8 cellular contexts compared by ENCODE assay signal in genomic region chr1:25030674-25031589, GRCh38.
DNase-seq lines count a peak whose midpoint lies in the region; ATAC-seq and TF ChIP-seq lines count a peak whose summit lies in the region.

No MANE protein-coding gene starts in this region.

- H3K36me3 Mint-ChIP-seq in naive thymus-derived CD8-positive, alpha-beta T cell: no peaks in the 10 kb centered on the region
- no peaks in the 10 kb centered on the region for H3K36me3 Mint-ChIP-seq in Caco-2 (ENCODE audit: insufficient read depth, unreplicated experiment)

- no peaks in the 10 kb centered on the region for H3K36me3 ChIP-seq in Caco-2 (ENCODE audit: control insufficient read depth, insufficient read depth, low read length)
- H3K36me3 ChIP-seq in body of pancreas (replicated peaks in 1 of 2; ENCODE audit: insufficient read depth in 1 of 2, low read depth in 2 of 2): no peaks in the 10 kb centered on the region

- peaks cover 9 to 83% (median 43%) of the 10 kb centered on the region in 4 donors for H3K4me1 Mint-ChIP-seq in naive thymus-derived CD8-positive, alpha-beta T cell
- H3K4me1 Mint-ChIP-seq in Caco-2 (ENCODE audit: low read depth, unreplicated experiment): no peaks in the 10 kb centered on the region

- POLR2A ChIA-PET in naive thymus-derived CD8-positive, alpha-beta T cell (lab: Charles Lee): interaction anchor here (0.9 to 10.6 kb wide), 10 partner anchors 7 to 101 kb away, joined by 3 to 137 read pairs (median 9); partner anchors contain the start of gene RUNX3
- POLR2A ChIA-PET in Caco-2 (lab: Charles Lee): no interaction called here

- no peaks in the 10 kb centered on the region for H3K27me3 Mint-ChIP-seq in naive thymus-derived CD8-positive, alpha-beta T cell
- H3K27me3 Mint-ChIP-seq in Caco-2 (ENCODE audit: insufficient read depth, unreplicated experiment): no peaks in the 10 kb centered on the region

- peak overlapping the region in 8 of 10 donors; percentile 79 to 98 (median 96) for H3K27ac Mint-ChIP-seq in naive thymus-derived CD8-positive, alpha-beta T cell
- H3K27ac Mint-ChIP-seq in Caco-2 (ENCODE audit: unreplicated experiment): no peak overlapping the region

- H3K4me1 ChIP-seq in Caco-2 (no peaks in the 10 kb centered on the region), body of pancreas (no peaks in the 10 kb centered on the region)

- H3K4me3 ChIP-seq in Caco-2 (ENCODE audit: low read depth, low read length) (no peak overlapping the region), body of pancreas (no peak overlapping the region)

- no peaks in the 10 kb centered on the region for H3K9me3 Mint-ChIP-seq in naive thymus-derived CD8-positive, alpha-beta T cell
- H3K9me3 Mint-ChIP-seq in Caco-2 (ENCODE audit: unreplicated experiment): no peaks in the 10 kb centered on the region

- CTCF ChIA-PET in Caco-2 (lab: Charles Lee): interaction anchor here (0.7 kb wide), 1 partner anchor 49 kb away, joined by 3 read pairs; no protein-coding TSS in a partner anchor

- H3K9me3 ChIP-seq in Caco-2 (no peaks in the 10 kb centered on the region), body of pancreas (no peaks in the 10 kb centered on the region)

- H3K27ac ChIP-seq in body of pancreas: no peak overlapping the region

- H3K27me3 ChIP-seq in Caco-2 (replicated peaks; ENCODE audit: control insufficient read depth, insufficient read depth, low read length) (no peaks in the 10 kb centered on the region), body of pancreas (no peaks in the 10 kb centered on the region)

- peak; percentile 89 for DNase-seq in activated CD8-positive, alpha-beta memory T cell treated with anti-CD3 and anti-CD28 coated beads for 24 hours
- DNase-seq in naive thymus-derived CD8-positive, alpha-beta T cell: peak in 6 of 10 donors; percentile 35 to 81 (median 54)
- no peak for DNase-seq in Caco-2
- DNase-seq in body of pancreas: no peak
- no peak for DNase-seq in islet precursor cell
- DNase-seq in NCI-H1930 (lab: John Stamatoyannopoulos, UW): no peak

- TF ChIP-seq CTCF in Caco-2 (IDR thresholded peaks at IDR 0.05; ENCODE audit: insufficient read depth in 1 of 2, low read depth in 1 of 2, low read length in 1 of 2, severe bottlenecking in 1 of 2, unreplicated experiment in 1 of 2) (no peak), body of pancreas (IDR thresholded peaks at IDR 0.05) (no peak)

- H3K4me3 Mint-ChIP-seq in naive thymus-derived CD8-positive, alpha-beta T cell: peak overlapping the region; percentile 7 to 81 (median 68)
- H3K4me3 Mint-ChIP-seq in Caco-2 (ENCODE audit: unreplicated experiment): no peak overlapping the region

- no peak for TF ChIP-seq POLR2A in body of pancreas (IDR thresholded peaks at IDR 0.05)

- ATAC-seq in GM19328 (IDR thresholded peaks at IDR 0.05; ENCODE audit: unreplicated experiment) (peak; percentile 45), HG03439 (IDR thresholded peaks at IDR 0.05; ENCODE audit: unreplicated experiment) (peak; percentile 1), body of pancreas (no peak)
- ATAC-seq in naive thymus-derived CD8-positive, alpha-beta T cell: peak; percentile 38 to 69

- BruUV-seq in Caco-2 (replicated peaks; lab: Mats Ljungman, UMichigan): no TSS peak

- intact Hi-C loops in Caco-2 (cut with micrococcal nuclease; ENCODE audit: unreplicated experiment) (loop anchor here (10.0 kb wide), 1 partner anchor 164 kb away; no protein-coding TSS in a partner anchor), body of pancreas (cut with DNase I) (no loop called here)

- WGBS in body of pancreas, 2 donors: 52 to 65% methylated on average over 5 to 6 of the region's 6 CpGs

Comparison
In these comparisons a context has a peak if more than half of its experiments do, and no peak if none do; other contexts are left out.
1. DNase-seq: peak in activated CD8-positive, alpha-beta memory T cell treated with anti-CD3 and anti-CD28 coated beads for 24 hours (single experiment) and naive thymus-derived CD8-positive, alpha-beta T cell (6 of 10); none in Caco-2 (0 of 2), body of pancreas (0 of 4), islet precursor cell (single experiment) and NCI-H1930 (0 of 2).